19 cellular contexts compared by ENCODE assay signal in the genomic region with DNA sequence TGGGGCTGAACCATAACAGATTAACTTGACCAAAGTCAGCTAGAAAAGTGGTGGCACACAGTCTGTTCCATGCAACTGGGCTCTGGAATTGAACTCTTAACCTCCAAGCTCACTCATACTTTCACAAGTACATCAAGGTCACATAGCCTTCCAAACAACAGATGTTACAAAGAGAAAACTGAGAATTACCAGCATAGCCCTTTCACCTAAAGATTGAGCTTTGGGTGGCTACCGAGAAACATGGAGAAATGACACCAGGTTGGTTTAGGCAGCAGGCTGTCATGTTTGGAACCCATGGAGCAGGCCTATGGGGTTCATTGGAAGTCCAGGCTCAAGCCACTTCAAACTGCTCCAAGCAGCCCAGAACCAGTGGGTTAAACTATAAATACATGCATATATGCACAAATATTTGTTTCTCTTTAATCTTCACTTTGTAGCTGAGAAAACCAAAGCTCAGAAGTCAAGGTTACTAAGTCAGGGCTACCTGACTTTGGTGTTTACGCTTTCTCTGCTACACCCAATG. TPM values are rescaled to one million over a fixed set of nuclear protein-coding genes. Genes with fewer than 3 reads are reported as not detected.
DNase-seq lines count a peak whose midpoint lies in the region; ATAC-seq, FAIRE-seq and TF ChIP-seq lines count a peak whose summit lies in the region.
"Had no signal": no experiment of that assay in that cellular context is flagged by ENCODE, and none has a peak within 500 bp of the region (broad histone marks: within the 10 kb centered on the region; RNA-seq: fewer than 3 reads in every experiment).

No MANE protein-coding gene starts in this region.

- RAD21 ChIA-PET in HCT116 (lab: Charles Lee; ENCODE audit: low non-redundant PET in 1 of 2, low total read pairs in 2 of 2, uncharacterized antibody in 2 of 2, unreplicated experiment in 2 of 2), result interaction anchor here in 1 of 2 experiments (1.1 kb wide), 1 partner anchor 115 kb away, joined by 3 read pairs; no protein-coding TSS in a partner anchor

- H3K4me3 ChIP-seq in AG04450 (ENCODE audit: low read depth, low read length), result no peak overlapping the region
- no peak overlapping the region for H3K4me3 ChIP-seq in HCT116 (replicated peaks in 1 of 2; ENCODE audit: low read depth in 1 of 2, low read length in 2 of 2)
- peak overlapping the region; percentile 28; the same call in 1 of the 2 replicates for H3K4me3 ChIP-seq in PC-9
- no peak overlapping the region for H3K4me3 ChIP-seq in bronchial epithelial cell (ENCODE audit: low read depth, low read length)
- no peak overlapping the region for H3K4me3 ChIP-seq in osteoblast (ENCODE audit: insufficient read depth, low read length)
- H3K4me3 ChIP-seq: ascending aorta, upper lobe of right lung had no signal

- TF ChIP-seq CTCF in AG04450 (IDR thresholded peaks at IDR 0.05; ENCODE audit: low read depth, low read length) (no peak), HCT116 (IDR thresholded peaks at IDR 0.05 in 2 of 3, conservative IDR thresholded peaks at IDR 0.05 in 1 of 3; ENCODE audit: borderline replicate concordance in 1 of 3, insufficient read depth in 1 of 3, low read depth in 2 of 3, low read length in 2 of 3) (no peak), PC-9 (conservative IDR thresholded peaks at IDR 0.05) (no peak), bronchial epithelial cell (IDR thresholded peaks at IDR 0.05; ENCODE audit: insufficient read depth, low read length, severe bottlenecking) (no peak), osteoblast (IDR thresholded peaks at IDR 0.05; ENCODE audit: extremely low read depth, low read depth, low read length) (no peak)

- no peaks in the 10 kb centered on the region for H3K27me3 ChIP-seq in AG04450 (ENCODE audit: control insufficient read depth, insufficient read depth, low read length)
- no peaks in the 10 kb centered on the region for H3K27me3 ChIP-seq in HCT116 (ENCODE audit: insufficient read depth, low read length)
- no peaks in the 10 kb centered on the region for H3K27me3 ChIP-seq in PC-9 (ENCODE audit: insufficient read depth, low read depth)
- H3K27me3 ChIP-seq in bronchial epithelial cell (ENCODE audit: control insufficient read depth, insufficient read depth, low read length), result no peaks in the 10 kb centered on the region
- H3K27me3 ChIP-seq in osteoblast (ENCODE audit: insufficient read depth, low read length), result no peaks in the 10 kb centered on the region
- H3K27me3 ChIP-seq: ascending aorta, upper lobe of right lung had no signal

- POLR2A ChIA-PET in AG04450 (lab: Yijun Ruan, JAX), result interaction anchor here (0.9 kb wide), 1 partner anchor 24 kb away, joined by 3 read pairs; no protein-coding TSS in a partner anchor
- POLR2A ChIA-PET in HCT116 (lab: Charles Lee), result interaction anchor here (1.0 kb wide), 2 partner anchors 9 to 11 kb away, joined by 4 read pairs; no protein-coding TSS in a partner anchor
- POLR2A ChIA-PET in PC-9 (lab: Charles Lee; ENCODE audit: unreplicated experiment), result interaction anchor here (0.5 to 0.7 kb wide), 3 partner anchors 14 to 173 kb away, joined by 3 to 5 read pairs (median 4); no protein-coding TSS in a partner anchor

- no peaks in the 10 kb centered on the region; a peak in 1 of 4 replicates for H3K36me3 ChIP-seq in HCT116 (ENCODE audit: control insufficient read depth in 1 of 2, insufficient read depth in 2 of 2, low read length in 2 of 2)
- peaks cover 23% of the 10 kb centered on the region for H3K36me3 ChIP-seq in PC-9 (ENCODE audit: low read depth)
- H3K36me3 ChIP-seq in bronchial epithelial cell (ENCODE audit: control insufficient read depth, insufficient read depth, low read length), result no peaks in the 10 kb centered on the region
- H3K36me3 ChIP-seq in osteoblast (ENCODE audit: insufficient read depth, low read length), result no peaks in the 10 kb centered on the region
- H3K36me3 ChIP-seq: ascending aorta, upper lobe of right lung had no signal

- H3K79me2 ChIP-seq in HCT116 (ENCODE audit: insufficient read depth, low read length) (peaks cover 46% of the 10 kb centered on the region), PC-9 (ENCODE audit: low read depth) (peaks cover 80% of the 10 kb centered on the region), osteoblast (ENCODE audit: insufficient read depth, low read length) (no peaks in the 10 kb centered on the region)

- BruUV-seq in HCT116 (replicated peaks; lab: Mats Ljungman, UMichigan) (no TSS peak), PC-9 (replicated peaks; lab: Mats Ljungman, UMichigan) (no TSS peak)

- intact Hi-C loops in HCT116 (cut with micrococcal nuclease), result loop anchor here (5.0 kb wide), 1 partner anchor 189 kb away; no protein-coding TSS in a partner anchor
- intact Hi-C loops in PC-9 (cut with micrococcal nuclease; ENCODE audit: unreplicated experiment), result loop anchor here (5.0 kb wide), 2 partner anchors 59 to 174 kb away; a partner anchor contains a TSS

- CTCF ChIA-PET in AG04450 (lab: Charles Lee) (interaction anchor here (0.6 to 1.7 kb wide), 16 partner anchors 8 to 211 kb away, joined by 3 to 8 read pairs (median 4); no protein-coding TSS in a partner anchor), HCT116 (lab: Charles Lee) (interaction anchor here (0.6 to 1.9 kb wide), 15 partner anchors 9 to 189 kb away, joined by 3 to 13 read pairs (median 4); no protein-coding TSS in a partner anchor), PC-9 (lab: Charles Lee) (interaction anchor here (0.6 to 1.5 kb wide), 11 partner anchors 9 to 1767 kb away, joined by 3 to 9 read pairs (median 4); no protein-coding TSS in a partner anchor)

- H2AFZ ChIP-seq in HCT116 (ENCODE audit: low read depth, low read length, poor library complexity, severe bottlenecking) (no peak overlapping the region), PC-9 (no peak overlapping the region), osteoblast (ENCODE audit: low read length) (no peak overlapping the region)

- peak; percentile 18 for FAIRE-seq in bronchial epithelial cell (lab: Jason Lieb, UNC)
- no peak for FAIRE-seq in GM12891 (lab: Jason Lieb, UNC)
- FAIRE-seq: small intestine had no signal

- H3K9me3 ChIP-seq in AG04450 (ENCODE audit: control insufficient read depth, insufficient read depth, low read length) (no peaks in the 10 kb centered on the region), HCT116 (ENCODE audit: control insufficient read depth in 1 of 2, insufficient read depth in 1 of 2, low read depth in 1 of 2, low read length in 2 of 2) (no peaks in the 10 kb centered on the region), PC-9 (ENCODE audit: insufficient read depth, low read depth) (no peaks in the 10 kb centered on the region), osteoblast (ENCODE audit: low read depth, low read length) (no peaks in the 10 kb centered on the region)
- H3K9me3 ChIP-seq: ascending aorta, upper lobe of right lung had no signal

- no peak for TF ChIP-seq RAD21 in HCT116 (IDR thresholded peaks at IDR 0.05; ENCODE audit: low read depth)

- no peak for DNase-seq in AG04450 (ENCODE audit: low read depth, low spot score)
- DNase-seq in HCT116 (ENCODE audit: low read depth, low spot score), result no peak
- DNase-seq in PC-9, result no peak
- no peak for DNase-seq in bronchial epithelial cell (ENCODE audit: low read depth)
- DNase-seq in LoVo (ENCODE audit: low spot score), result no peak
- no peak for DNase-seq in GM12891 (ENCODE audit: insufficient read length, low spot score)
- no peak for DNase-seq in osteoblast (ENCODE audit: insufficient read length, low spot score, missing footprints)
- DNase-seq: activated CD4-positive, alpha-beta memory T cell treated with anti-CD3 and anti-CD28 coated beads, Interleukin-2, amount 10 ng/mL, durations not matched to agents 7 days and 5 days; activated effector memory CD4-positive, alpha-beta T cell treated with Interleukin-2 at 50 U/mL for 16 hours; activated naive CD8-positive, alpha-beta T cell treated with anti-CD3 and anti-CD28 coated beads for 36 hours; cerebellar nuclear complex; left colon; NCI-H2171; stimulated activated CD4-positive, alpha-beta T cell treated with anti-CD3 and anti-CD28 coated beads, Interleukin-1b, Interleukin-23, amount 100 ng/mL, for 48 hours; T-cell; upper lobe of right lung had no signal

- TF ChIP-seq POLR2A in HCT116 (IDR thresholded peaks at IDR 0.05; ENCODE audit: borderline replicate concordance, extremely low read depth, insufficient read depth, insufficient read length) (no peak), GM12891 (IDR thresholded peaks at IDR 0.05; ENCODE audit: low read depth, low read length) (no peak)

- ATAC-seq in HCT116, result peak; percentile 30; the same call in 1 of the 2 replicates
- ATAC-seq in HG03342 (IDR thresholded peaks at IDR 0.05; ENCODE audit: unreplicated experiment), result no peak
- ATAC-seq: left colon had no signal

- no peak overlapping the region; the same call in 1 of the 2 replicates for H3K9ac ChIP-seq in HCT116 (ENCODE audit: low read length)

- H3K4me2 ChIP-seq in HCT116 (ENCODE audit: low read length), result peak overlapping the region; percentile 49
- H3K4me2 ChIP-seq in PC-9, result peak overlapping the region; percentile 64
- H3K4me2 ChIP-seq in osteoblast (ENCODE audit: insufficient read depth, low read length), result no peak overlapping the region

- H3K4me1 ChIP-seq in HCT116 (ENCODE audit: control insufficient read depth in 1 of 2, insufficient read depth in 2 of 2, low read length in 2 of 2) (peaks cover 60 to 64% of the 10 kb centered on the region in 2 experiments), PC-9 (replicated peaks; ENCODE audit: insufficient read depth) (peaks cover 47% of the 10 kb centered on the region), osteoblast (ENCODE audit: insufficient read depth, low read length) (peaks cover 18% of the 10 kb centered on the region)
- H3K4me1 ChIP-seq: ascending aorta had no signal

- H3K9me2 ChIP-seq in HCT116 (ENCODE audit: insufficient read depth), result no peaks in the 10 kb centered on the region
- no peaks in the 10 kb centered on the region for H3K9me2 ChIP-seq in PC-9 (ENCODE audit: insufficient read depth)

- peaks cover 53% of the 10 kb centered on the region for H3F3A ChIP-seq in PC-9 (ENCODE audit: insufficient read depth, low read depth)

- H4K20me1 ChIP-seq in HCT116 (ENCODE audit: insufficient read depth), result no peaks in the 10 kb centered on the region
- H4K20me1 ChIP-seq in PC-9 (ENCODE audit: insufficient read depth), result no peaks in the 10 kb centered on the region
- H4K20me1 ChIP-seq in osteoblast (ENCODE audit: insufficient read depth, low read length), result no peaks in the 10 kb centered on the region

- H3K27ac ChIP-seq in AG04450 (ENCODE audit: low read depth, low read length), result peak overlapping the region; percentile 13
- H3K27ac ChIP-seq in HCT116 (ENCODE audit: low read depth, low read length), result peak overlapping the region; percentile 64
- H3K27ac ChIP-seq in PC-9, result peak overlapping the region; percentile 63
- H3K27ac ChIP-seq in osteoblast (ENCODE audit: low read depth, low read length), result no peak overlapping the region
- H3K27ac ChIP-seq: ascending aorta, upper lobe of right lung had no signal

TF ChIP-seq in GM12891, 5 proteins besides CTCF, POLR2A, EP300 and RAD21 (continues in another document):
- no peak for TF ChIP-seq PAX5 (IDR thresholded peaks at IDR 0.05; ENCODE audit: insufficient read depth, low read length, severe bottlenecking)

RNA-seq across cellular contexts. Expression of a gene that starts 59.1 kb away (rescaled TPM):
- polyA plus RNA-seq in AG04450 (2011; rRNA removed), result 66.8 and 82.2 TPM in 2 replicates
- polyA minus RNA-seq in AG04450 (2011; rRNA and poly(A)+ RNA removed), result 21.3 and 40.9 TPM in 2 replicates
- total RNA-seq in HCT116 (2021; ENCODE audit: unreplicated experiment) (105 TPM), PC-9 (2021) (105 and 133 TPM in 2 replicates), bronchial epithelial cell (61.6 and 81.5 TPM in 2 replicates), osteoblast (38.4 and 43.6 TPM in 2 replicates)
- polyA plus RNA-seq in HCT116 (2012), result 64.0 and 76.1 TPM in 2 replicates
- 61.7 TPM for polyA plus RNA-seq in GM12891 (2012; ENCODE audit: low read depth, missing spikeins)
